ENCODE assay signal across 15 cellular contexts in the genomic region with DNA sequence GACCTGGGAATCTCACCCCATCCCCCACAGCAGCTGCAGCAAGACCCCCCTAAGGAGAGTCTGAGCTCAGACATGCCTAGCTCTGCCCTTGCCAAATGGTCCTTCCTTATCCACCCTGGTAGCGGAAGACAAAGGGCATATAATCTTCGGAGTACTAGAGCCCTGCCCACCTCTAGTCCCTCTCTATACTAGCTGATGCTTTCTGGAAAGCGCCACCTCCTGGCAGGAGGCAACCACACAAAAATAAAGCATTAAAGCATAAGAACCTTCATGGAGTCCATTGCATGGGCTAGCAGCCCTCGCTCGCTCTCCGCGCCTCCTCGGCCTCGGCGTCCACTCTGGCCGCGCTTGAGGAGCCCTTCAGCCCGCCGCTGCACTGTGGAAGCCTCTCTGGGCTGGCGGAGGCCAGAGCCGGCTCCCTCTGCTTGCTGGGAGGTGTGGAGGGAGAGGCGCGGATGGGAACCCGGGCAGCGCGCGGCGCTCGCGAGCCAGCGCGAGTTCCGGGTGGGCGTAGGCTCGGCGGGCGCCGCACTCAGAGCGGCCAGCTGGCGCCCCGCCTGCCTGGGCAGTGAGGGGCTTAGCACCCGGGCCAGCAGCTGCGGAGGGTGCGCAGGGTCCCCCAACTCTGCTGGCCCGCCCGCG.
"Had no signal": no experiment of that assay in that cellular context is flagged by ENCODE, and none has a peak within 500 bp of the region (broad histone marks: within the 10 kb centered on the region; RNA-seq: fewer than 3 reads in every experiment).

No MANE protein-coding gene starts in this region.

- H3K27ac Mint-ChIP-seq: activated CD4-positive, alpha-beta T cell treated with anti-CD3 and anti-CD28 coated beads, Interleukin-2, amount 10 ng/mL, durations not matched to agents 24 days and 14 days; activated naive CD4-positive, alpha-beta T cell treated with anti-CD3 and anti-CD28 coated beads, Interleukin-2, amount 50 U/mL, for 24 hours; activated T-helper 17 cell treated with anti-CD3 and anti-CD28 coated beads, Interleukin-2, amount 50 U/mL, for 72 hours; nephron progenitor cell; stimulated activated naive B cell treated with anti-CD40 and anti-IgM and Interleukin-4, amounts not matched to agents 10 μg/mL and 1 μg/mL and 100 μg/mL, for 72 hours had no signal

- H3K27ac ChIP-seq: epithelial cell of prostate, gastroesophageal sphincter, psoas muscle, sigmoid colon, upper lobe of left lung had no signal

- H3K4me1 Mint-ChIP-seq: activated CD4-positive, alpha-beta T cell treated with anti-CD3 and anti-CD28 coated beads, Interleukin-2, amount 10 ng/mL, durations not matched to agents 24 days and 14 days; activated naive CD4-positive, alpha-beta T cell treated with anti-CD3 and anti-CD28 coated beads, Interleukin-2, amount 50 U/mL, for 24 hours; activated T-helper 17 cell treated with anti-CD3 and anti-CD28 coated beads, Interleukin-2, amount 50 U/mL, for 72 hours; nephron progenitor cell; stimulated activated naive B cell treated with anti-CD40 and anti-IgM and Interleukin-4, amounts not matched to agents 10 μg/mL and 1 μg/mL and 100 μg/mL, for 72 hours had no signal

- DNase-seq: activated CD4-positive, alpha-beta T cell treated with anti-CD3 and anti-CD28 coated beads, Interleukin-2, amount 10 ng/mL, durations not matched to agents 24 days and 14 days; central memory CD4-positive, alpha-beta T cell; cortex of kidney; effector memory CD4-positive, alpha-beta T cell; kidney glomerular epithelial cell; nephron progenitor cell; psoas muscle; sigmoid colon; stimulated activated CD4-positive, alpha-beta T cell treated with anti-CD3 and anti-CD28 coated beads, Interleukin-2, amount 100 ng/mL, for 24 hours; stimulated activated naive B cell treated with anti-CD40 and anti-IgM and Interleukin-4, amounts not matched to agents 10 μg/mL and 1 μg/mL and 100 μg/mL, for 72 hours had no signal

- H3K36me3 Mint-ChIP-seq: activated naive CD4-positive, alpha-beta T cell treated with anti-CD3 and anti-CD28 coated beads, Interleukin-2, amount 50 U/mL, for 24 hours; stimulated activated naive B cell treated with anti-CD40 and anti-IgM and Interleukin-4, amounts not matched to agents 10 μg/mL and 1 μg/mL and 100 μg/mL, for 72 hours had no signal

- H3K4me3 ChIP-seq: gastroesophageal sphincter, psoas muscle, sigmoid colon, upper lobe of left lung had no signal

- H3K4me3 Mint-ChIP-seq: activated CD4-positive, alpha-beta T cell treated with anti-CD3 and anti-CD28 coated beads, Interleukin-2, amount 10 ng/mL, durations not matched to agents 24 days and 14 days; activated naive CD4-positive, alpha-beta T cell treated with anti-CD3 and anti-CD28 coated beads, Interleukin-2, amount 50 U/mL, for 24 hours; activated T-helper 17 cell treated with anti-CD3 and anti-CD28 coated beads, Interleukin-2, amount 50 U/mL, for 72 hours; nephron progenitor cell; stimulated activated naive B cell treated with anti-CD40 and anti-IgM and Interleukin-4, amounts not matched to agents 10 μg/mL and 1 μg/mL and 100 μg/mL, for 72 hours had no signal

- H3K4me1 ChIP-seq: gastroesophageal sphincter, psoas muscle, sigmoid colon, upper lobe of left lung had no signal

- H3K27me3 ChIP-seq: gastroesophageal sphincter, sigmoid colon, upper lobe of left lung had no signal

- ATAC-seq: activated T-helper 17 cell treated with anti-CD3 and anti-CD28 coated beads, Interleukin-2, amount 50 U/mL, for 72 hours; gastroesophageal sphincter; psoas muscle; stimulated activated naive B cell treated with anti-CD40 and anti-IgM and Interleukin-4, amounts not matched to agents 10 μg/mL and 1 μg/mL and 100 μg/mL, for 72 hours had no signal

- H3K36me3 ChIP-seq: gastroesophageal sphincter, sigmoid colon, upper lobe of left lung had no signal

- H3K9me3 ChIP-seq: gastroesophageal sphincter, psoas muscle, sigmoid colon had no signal

- H3K27me3 Mint-ChIP-seq: activated CD4-positive, alpha-beta T cell treated with anti-CD3 and anti-CD28 coated beads, Interleukin-2, amount 10 ng/mL, durations not matched to agents 24 days and 14 days; activated naive CD4-positive, alpha-beta T cell treated with anti-CD3 and anti-CD28 coated beads, Interleukin-2, amount 50 U/mL, for 24 hours; activated T-helper 17 cell treated with anti-CD3 and anti-CD28 coated beads, Interleukin-2, amount 50 U/mL, for 72 hours; stimulated activated naive B cell treated with anti-CD40 and anti-IgM and Interleukin-4, amounts not matched to agents 10 μg/mL and 1 μg/mL and 100 μg/mL, for 72 hours had no signal
